Comparison of ENCODE assay signal across 13 cellular contexts in genomic region chr21:36211660-36212512, GRCh38. TPM values are rescaled to one million over a fixed set of nuclear protein-coding genes. Genes with fewer than 3 reads are reported as not detected.
DNase-seq lines count a peak whose midpoint lies in the region; TF ChIP-seq lines count a peak whose summit lies in the region.
"Had no signal": no experiment of that assay in that cellular context is flagged by ENCODE, and none has a peak within 500 bp of the region (broad histone marks: within the 10 kb centered on the region; RNA-seq: fewer than 3 reads in every experiment).

No MANE protein-coding gene starts in this region.

- DNase-seq in ELR (ENCODE audit: low read depth) (peak; percentile 93), OCI-M1 (lab: John Stamatoyannopoulos, UW) (peak; percentile 41), dedifferentiated amniotic fluid mesenchymal stem cell (ENCODE audit: extremely low spot score) (peak; percentile 63), renal cortical epithelial cell (ENCODE audit: low read depth) (peak; percentile 95), NCI-H82 treated with DMSO at 0.1 percent for 48 hours (lab: John Stamatoyannopoulos, UW; ENCODE audit: unreplicated experiment) (no peak), WERI-Rb-1 (no peak)
- DNase-seq in activated CD4-positive, CD25-positive, alpha-beta regulatory T cell (lab: John Stamatoyannopoulos, UW): no peak
- DNase-seq: activated naive CD8-positive, alpha-beta T cell treated with anti-CD3 and anti-CD28 coated beads, Interleukin-2, amount 10 ng/mL, durations not matched to agents 7 days and 5 days; KBM-7; left cardiac atrium; SHP77 treated with DMSO at 0.1 percent for 48 hours; stimulated activated CD4-positive, alpha-beta T cell treated with anti-CD3 and anti-CD28 coated beads, Interleukin-4, amount 100 ng/mL, for 1 hour; testis had no signal

- no peak for TF ChIP-seq CTCF in WERI-Rb-1 (IDR thresholded peaks at IDR 0.05; ENCODE audit: low read depth, low read length)

- H3K4me3 ChIP-seq in WERI-Rb-1 (ENCODE audit: low read depth, low read length): no peak overlapping the region
- H3K4me3 ChIP-seq: testis had no signal

- no peak overlapping the region for H3K27ac ChIP-seq in WERI-Rb-1
- H3K27ac ChIP-seq: testis had no signal

- no peaks in the 10 kb centered on the region for H3K9me3 ChIP-seq in WERI-Rb-1 (ENCODE audit: severe bottlenecking)
- H3K9me3 ChIP-seq: testis had no signal

- H3K27me3 ChIP-seq in WERI-Rb-1 (ENCODE audit: insufficient read depth, low read depth, severe bottlenecking): no peaks in the 10 kb centered on the region
- H3K27me3 ChIP-seq: testis had no signal

- H3K36me3 ChIP-seq in WERI-Rb-1: peaks cover 36% of the 10 kb centered on the region

RNA-seq across cellular contexts. Expression of gene DOP1B, which starts 55.3 kb away (rescaled TPM):
- 21.0 and 25.4 TPM in 2 replicates for total RNA-seq in renal cortical epithelial cell

Comparison
In these comparisons a context has a peak if more than half of its experiments do, and no peak if none do; other contexts are left out.
1. DNase-seq: peak in ELR (single experiment), OCI-M1 (single experiment), dedifferentiated amniotic fluid mesenchymal stem cell (single experiment) and renal cortical epithelial cell (single experiment); none in activated CD4-positive, CD25-positive, alpha-beta regulatory T cell (0 of 4), NCI-H82 treated with DMSO at 0.1 percent for 48 hours (single experiment) and WERI-Rb-1 (single experiment).